Comparison of ENCODE assay signal across 20 cellular contexts in genomic region chr12:9111525-9111924, GRCh38. TPM values are rescaled to one million over a fixed set of nuclear protein-coding genes. Genes with fewer than 3 reads are reported as not detected.
DNase-seq lines count a peak whose midpoint lies in the region; ATAC-seq, FAIRE-seq and TF ChIP-seq lines count a peak whose summit lies in the region.
"Had no signal": no experiment of that assay in that cellular context is flagged by ENCODE, and none has a peak within 500 bp of the region (broad histone marks: within the 10 kb centered on the region; RNA-seq: fewer than 3 reads in every experiment).

No MANE protein-coding gene starts in this region.

- H3K79me2 ChIP-seq in HepG2 (ENCODE audit: insufficient read depth, low read length): peaks cover 48% of the 10 kb centered on the region

- POLR2A ChIA-PET in HepG2 (lab: Yijun Ruan, JAX): interaction anchor here (0.7 to 1.4 kb wide), 4 partner anchors 14 to 45 kb away, joined by 3 to 4 read pairs (median 3); no protein-coding TSS in a partner anchor

- TF ChIP-seq RAD21 in HepG2 (CRISPR knock-in tag; IDR thresholded peaks at IDR 0.05): no peak

- H3K9me3 Mint-ChIP-seq in stimulated activated effector memory CD8-positive, alpha-beta T cell treated with anti-CD3 and anti-CD28 coated beads, Interleukin-12 subunit alpha, Interleukin-12 subunit beta, amount 100 ng/mL, for 72 hours: no peaks in the 10 kb centered on the region
- H3K9me3 Mint-ChIP-seq in mesothelial cell of epicardium: no peaks in the 10 kb centered on the region
- H3K9me3 Mint-ChIP-seq: CD8-positive, alpha-beta T cell had no signal

- 93% methylated on average over 1 of the region's 1 CpG for WGBS in HepG2 (ENCODE audit: low lambda C conversion rate)

- H3K9me3 ChIP-seq in left ventricle myocardium inferior (replicated peaks): no peaks in the 10 kb centered on the region
- no peaks in the 10 kb centered on the region for H3K9me3 ChIP-seq in right atrium auricular region
- no peaks in the 10 kb centered on the region for H3K9me3 ChIP-seq in HepG2 (ENCODE audit: low read length)
- H3K9me3 ChIP-seq in HAP-1: no peaks in the 10 kb centered on the region
- H3K9me3 ChIP-seq: BLaER1 treated with 17β-estradiol and CSF1 and Interleukin-3, amounts not matched to agents 10 nM and 100 nM had no signal

- FAIRE-seq in HepG2 (lab: Jason Lieb, UNC): no peak
- FAIRE-seq: GM12878, GM19239, HTR-8/SVneo had no signal

- H3K27me3 Mint-ChIP-seq in mesothelial cell of epicardium (ENCODE audit: low read depth): peaks cover 2% of the 10 kb centered on the region
- H3K27me3 Mint-ChIP-seq: IgD-negative memory B cell had no signal

- peak overlapping the region; percentile 89 for H3K4me2 ChIP-seq in HepG2 (ENCODE audit: low read depth, low read length)
- H3K4me2 ChIP-seq: BLaER1 treated with 17β-estradiol and CSF1 and Interleukin-3, amounts not matched to agents 10 nM and 100 nM had no signal

- H3K4me1 Mint-ChIP-seq in stimulated activated effector memory CD8-positive, alpha-beta T cell treated with anti-CD3 and anti-CD28 coated beads, Interleukin-12 subunit alpha, Interleukin-12 subunit beta, amount 100 ng/mL, for 72 hours: peaks cover 22% of the 10 kb centered on the region
- H3K4me1 Mint-ChIP-seq in mesothelial cell of epicardium: peaks cover 7% of the 10 kb centered on the region

- CTCF ChIA-PET in HepG2 (lab: Yijun Ruan, JAX; ENCODE audit: low intra/inter-chr PET ratio, low total read pairs): no interaction called here

- no TSS peak for BruUV-seq in HepG2 (replicated peaks; lab: Mats Ljungman, UMichigan)

- H3K4me1 ChIP-seq in left ventricle myocardium inferior (peaks cover 61% of the 10 kb centered on the region), right atrium auricular region (peaks cover 0 to 21% of the 10 kb centered on the region in 2 donors), HepG2 (ENCODE audit: insufficient read depth, low read length) (peaks cover 58% of the 10 kb centered on the region), HAP-1 (peaks cover 2% of the 10 kb centered on the region; the same call in 1 of the 2 replicates)

- no peak for ATAC-seq in HepG2
- no peak for ATAC-seq in stimulated activated effector memory CD8-positive, alpha-beta T cell treated with anti-CD3 and anti-CD28 coated beads, Interleukin-12 subunit alpha, Interleukin-12 subunit beta, amount 100 ng/mL, for 72 hours
- no peak for ATAC-seq in HG03196 (IDR thresholded peaks at IDR 0.05; ENCODE audit: unreplicated experiment)
- ATAC-seq: CD8-positive, alpha-beta T cell; GM12878 had no signal

- TF ChIP-seq EP300 in HepG2 (IDR thresholded peaks at IDR 0.05; ENCODE audit: low read depth in 2 of 2, low read length in 2 of 2) (no peak), HepG2 (CRISPR knock-in tag; IDR thresholded peaks at IDR 0.05; ENCODE audit: borderline replicate concordance) (no peak)

- peak overlapping the region; percentile 0 for H3K27ac ChIP-seq in left ventricle myocardium inferior (replicated peaks)
- no peak overlapping the region for H3K27ac ChIP-seq in right atrium auricular region
- peak overlapping the region; percentile 27 for H3K27ac ChIP-seq in HepG2 (ENCODE audit: extremely low read length, insufficient read depth, low read length)
- H3K27ac ChIP-seq: BLaER1 treated with 17β-estradiol and CSF1 and Interleukin-3, amounts not matched to agents 10 nM and 100 nM; GM23248 had no signal

- H3K9ac ChIP-seq in HepG2 (ENCODE audit: insufficient read depth, low read depth, low read length): no peak overlapping the region
- H3K9ac ChIP-seq: BLaER1 treated with 17β-estradiol and CSF1 and Interleukin-3, amounts not matched to agents 10 nM and 100 nM; GM23248 had no signal

- peaks cover 11% of the 10 kb centered on the region for H3K36me3 Mint-ChIP-seq in stimulated activated effector memory CD8-positive, alpha-beta T cell treated with anti-CD3 and anti-CD28 coated beads, Interleukin-12 subunit alpha, Interleukin-12 subunit beta, amount 100 ng/mL, for 72 hours
- H3K36me3 Mint-ChIP-seq in mesothelial cell of epicardium: no peaks in the 10 kb centered on the region

- no peak for TF ChIP-seq POLR2A in HepG2 (IDR thresholded peaks at IDR 0.05; ENCODE audit: insufficient read depth in 1 of 2, low read depth in 2 of 2, low read length in 2 of 2)

- H3K4me3 ChIP-seq in left ventricle myocardium inferior (peak overlapping the region; percentile 70), right atrium auricular region (no peak overlapping the region), HepG2 (replicated peaks in 1 of 3; ENCODE audit: insufficient read depth in 1 of 3, low read depth in 2 of 3, low read length in 3 of 3) (peak overlapping the region in 1 of 3 experiments; percentile 6; a peak in 2 of 6 replicates), HAP-1 (no peak overlapping the region)
- H3K4me3 ChIP-seq: BLaER1 treated with 17β-estradiol and CSF1 and Interleukin-3, amounts not matched to agents 10 nM and 100 nM; GM12878; GM23248 had no signal

- peaks cover 37% of the 10 kb centered on the region for H4K20me1 ChIP-seq in HepG2 (ENCODE audit: insufficient read depth, low read length)
- H4K20me1 ChIP-seq: BLaER1 treated with 17β-estradiol and CSF1 and Interleukin-3, amounts not matched to agents 10 nM and 100 nM had no signal

- TF ChIP-seq CTCF in left ventricle myocardium inferior (IDR thresholded peaks at IDR 0.05; ENCODE audit: borderline replicate concordance) (no peak), right atrium auricular region (IDR thresholded peaks at IDR 0.05) (no peak), HepG2 (CRISPR knock-in tag; IDR thresholded peaks at IDR 0.05) (no peak), mesothelial cell of epicardium (IDR thresholded peaks at IDR 0.05; ENCODE audit: unreplicated experiment) (no peak)

- in situ Hi-C loops in HepG2 (cut with HindIII; ENCODE audit: extremely low pct_ligation_motif_present, low pct_unique_long_range_greater_than_20kb) (loop anchor here (10.0 kb wide), 1 partner anchor 163 kb away; no protein-coding TSS in a partner anchor), HAP-1 (cut with MboI; ENCODE audit: low sequenced_read_pairs) (no loop called here)

- peak overlapping the region; percentile 30 for H3K27ac Mint-ChIP-seq in stimulated activated effector memory CD8-positive, alpha-beta T cell treated with anti-CD3 and anti-CD28 coated beads, Interleukin-12 subunit alpha, Interleukin-12 subunit beta, amount 100 ng/mL, for 72 hours
- no peak overlapping the region for H3K27ac Mint-ChIP-seq in mesothelial cell of epicardium
- H3K27ac Mint-ChIP-seq: B cell; CD8-positive, alpha-beta T cell; IgD-negative memory B cell had no signal

- H3K27me3 ChIP-seq in left ventricle myocardium inferior (ENCODE audit: low read depth) (no peaks in the 10 kb centered on the region), right atrium auricular region (no peaks in the 10 kb centered on the region), HepG2 (ENCODE audit: control insufficient read depth in 1 of 2, insufficient read depth in 2 of 2, low read length in 2 of 2) (no peaks in the 10 kb centered on the region; a peak in 1 of 5 replicates), HAP-1 (ENCODE audit: low read depth) (no peaks in the 10 kb centered on the region)
- H3K27me3 ChIP-seq: BLaER1 treated with 17β-estradiol and CSF1 and Interleukin-3, amounts not matched to agents 10 nM and 100 nM had no signal

- DNase-seq in left ventricle myocardium inferior (no peak), right atrium auricular region (ENCODE audit: low spot score) (no peak), HepG2 (ENCODE audit: low spot score) (no peak), mesothelial cell of epicardium (ENCODE audit: low spot score in 2 of 2, unreplicated experiment in 2 of 2) (no peak), HAP-1 (ENCODE audit: low spot score in 2 of 2) (no peak)
- no peak for DNase-seq in stimulated activated effector memory CD8-positive, alpha-beta T cell treated with anti-CD3 and anti-CD28 coated beads, Interleukin-12 subunit alpha, Interleukin-12 subunit beta, amount 100 ng/mL, for 72 hours (ENCODE audit: low spot score in 2 of 2)
- DNase-seq: Calu3; CD8-positive, alpha-beta T cell; DMS79 treated with DMSO at 0.1 percent for 48 hours; GM23248; HCEC 1CT had no signal

- no peak overlapping the region for H3K4me3 Mint-ChIP-seq in stimulated activated effector memory CD8-positive, alpha-beta T cell treated with anti-CD3 and anti-CD28 coated beads, Interleukin-12 subunit alpha, Interleukin-12 subunit beta, amount 100 ng/mL, for 72 hours
- H3K4me3 Mint-ChIP-seq in mesothelial cell of epicardium: no peak overlapping the region
- H3K4me3 Mint-ChIP-seq: B cell; CD8-positive, alpha-beta T cell; IgD-negative memory B cell had no signal

- intact Hi-C loops in left ventricle myocardium inferior (cut with micrococcal nuclease): no loop called here
- intact Hi-C loops in HepG2 (cut with micrococcal nuclease; ENCODE audit: unreplicated experiment): loop anchor here (10.0 kb wide), 2 partner anchors 143 to 173 kb away; no protein-coding TSS in a partner anchor

- peaks cover 67% of the 10 kb centered on the region for H3K36me3 ChIP-seq in left ventricle myocardium inferior
- H3K36me3 ChIP-seq in right atrium auricular region: peaks cover 61% of the 10 kb centered on the region
- peaks cover 30 to 57% of the 10 kb centered on the region in 2 experiments for H3K36me3 ChIP-seq in HepG2 (replicated peaks in 1 of 2; ENCODE audit: control insufficient read depth in 1 of 2, insufficient read depth in 2 of 2, low read length in 2 of 2)
- H3K36me3 ChIP-seq in HAP-1 (replicated peaks): no peaks in the 10 kb centered on the region

- no peak overlapping the region for H2AFZ ChIP-seq in HepG2 (ENCODE audit: low read length)
- H2AFZ ChIP-seq: GM23248 had no signal

RNA-seq across cellular contexts. Expression of gene A2M, which starts 4.2 kb away (rescaled TPM):
- 502 TPM for total RNA-seq in left ventricle myocardium inferior
- 100 to 1,000 TPM; 340 to 683 TPM for total RNA-seq in right atrium auricular region
- 1,675 and 2,807 TPM in 2 replicates for total RNA-seq in HepG2 (2016; rRNA removed; fragmentation: Illumina TruSeq; extraction: Trizol)
- total RNA-seq in HepG2 (2016; cell fraction: cytosol; rRNA removed; fragmentation: Illumina TruSeq; extraction: Trizol; ENCODE audit: low read depth): 234 and 270 TPM in 2 replicates
- total RNA-seq in HepG2 (2016; cell fraction: insoluble cytoplasmic fraction; rRNA removed; fragmentation: Illumina TruSeq; extraction: Trizol): 1,476 and 2,691 TPM in 2 replicates
- total RNA-seq in HepG2 (2016; cell fraction: membrane; rRNA removed; fragmentation: Illumina TruSeq; extraction: Trizol): 813 and 957 TPM in 2 replicates
- 2,507 and 2,973 TPM in 2 replicates for total RNA-seq in HepG2 (2016; cell fraction: nucleus; rRNA removed; fragmentation: Illumina TruSeq; extraction: Trizol)
- 6,551 and 8,760 TPM in 2 replicates for polyA plus RNA-seq in HepG2 (2011; rRNA removed)
- 4,485 and 9,624 TPM in 2 replicates for polyA plus RNA-seq in HepG2 (2011; cell fraction: cytosol; rRNA removed)
- polyA plus RNA-seq in HepG2 (2011; cell fraction: nucleus; rRNA removed): 2,489 and 3,325 TPM in 2 replicates
- polyA plus RNA-seq in HepG2 (2012): 4,336 and 6,335 TPM in 2 replicates
- polyA plus RNA-seq in HepG2 (2016; cell fraction: cytosol; fragmentation: Illumina TruSeq; extraction: Trizol; ENCODE audit: low read depth): 214 and 262 TPM in 2 replicates
- polyA plus RNA-seq in HepG2 (2016; cell fraction: insoluble cytoplasmic fraction; fragmentation: Illumina TruSeq; extraction: Trizol; ENCODE audit: low read depth): 1,149 and 1,250 TPM in 2 replicates
- polyA plus RNA-seq in HepG2 (2016; cell fraction: membrane; fragmentation: Illumina TruSeq; extraction: Trizol; ENCODE audit: low read depth): 465 and 618 TPM in 2 replicates
- 2,564 and 2,683 TPM in 2 replicates for polyA plus RNA-seq in HepG2 (2016; cell fraction: nucleus; fragmentation: Illumina TruSeq; extraction: Trizol; ENCODE audit: insufficient read depth, low read depth)
- polyA minus RNA-seq in HepG2 (2011; rRNA and poly(A)+ RNA removed; ENCODE audit: low replicate concordance): 3.9 and 4,519 TPM in 2 replicates
- polyA minus RNA-seq in HepG2 (2011; cell fraction: cytosol; rRNA and poly(A)+ RNA removed): 3,071 and 7,219 TPM in 2 replicates
- polyA minus RNA-seq in HepG2 (2011; cell fraction: nucleus; rRNA and poly(A)+ RNA removed): 2,321 and 4,395 TPM in 2 replicates
- 3.8 to 4.8 TPM (median 4.3 TPM) in 3 replicates for total RNA-seq in mesothelial cell of epicardium
- total RNA-seq: A172; B cell; Calu3; CD8-positive, alpha-beta T cell; G401 had no signal
- polyA plus RNA-seq: IgD-negative memory B cell had no signal

Comparison
In these comparisons a context has a peak if more than half of its experiments do, and no peak if none do; other contexts are left out.
1. H3K27ac ChIP-seq: peak in left ventricle myocardium inferior (single experiment) and HepG2 (single experiment); none in right atrium auricular region (0 of 2).
2. RNA of gene A2M, which starts 4.2 kb away (total RNA-seq): 234 to 2,973 TPM in HepG2, 340 to 683 TPM in right atrium auricular region and 502 TPM in left ventricle myocardium inferior (single experiment); 3.8 to 4.8 TPM in mesothelial cell of epicardium; every median in the first group is over 10 times any median in the second.